Comparison of ENCODE assay signal across 11 cellular contexts in genomic region chr6:35402136-35402855, GRCh38. TPM values are rescaled to one million over a fixed set of nuclear protein-coding genes. Genes with fewer than 3 reads are reported as not detected.
DNase-seq lines count a peak whose midpoint lies in the region; TF ChIP-seq lines count a peak whose summit lies in the region.
"Had no signal": no experiment of that assay in that cellular context is flagged by ENCODE, and none has a peak within 500 bp of the region (broad histone marks: within the 10 kb centered on the region; RNA-seq: fewer than 3 reads in every experiment).

No MANE protein-coding gene starts in this region.

- H3K27ac ChIP-seq in KMS-11 (peak overlapping the region; percentile 10; the same call in 1 of the 2 replicates), stomach (peak overlapping the region; percentile 68 to 84 (median 80))

- no peaks in the 10 kb centered on the region for H3K79me2 ChIP-seq in KMS-11 (ENCODE audit: insufficient read depth, low read depth)

- no peak overlapping the region for H3K9ac ChIP-seq in KMS-11

- H2AFZ ChIP-seq in KMS-11 (ENCODE audit: low read depth): no peak overlapping the region

- H3K36me3 ChIP-seq in KMS-11 (ENCODE audit: insufficient read depth) (no peaks in the 10 kb centered on the region), stomach (peaks cover 0 to 4% (median 0%) of the 10 kb centered on the region in 4 donors)

- no peak for TF ChIP-seq POLR2A in stomach (IDR thresholded peaks at IDR 0.05)

- no peaks in the 10 kb centered on the region for H3K27me3 Mint-ChIP-seq in activated T-cell treated with anti-CD3 and anti-CD28 coated beads, Interleukin-2, amount 50 U/mL, for 24 hours
- peaks cover 7% of the 10 kb centered on the region for H3K27me3 Mint-ChIP-seq in endothelial cell (ENCODE audit: unreplicated experiment)

- H3K4me3 Mint-ChIP-seq in activated T-cell treated with anti-CD3 and anti-CD28 coated beads, Interleukin-2, amount 50 U/mL, for 24 hours: no peak overlapping the region
- no peak overlapping the region for H3K4me3 Mint-ChIP-seq in endothelial cell (ENCODE audit: unreplicated experiment)

- DNase-seq in activated T-cell treated with anti-CD3 and anti-CD28 coated beads, Interleukin-2, amount 50 U/mL, for 24 hours: no peak
- no peak for DNase-seq in activated T-cell treated with anti-CD3 and anti-CD28 coated beads, Interleukin-2, amount 50 U/mL, for 1 hour
- DNase-seq in kidney glomerular epithelial cell (lab: John Stamatoyannopoulos, UW) (peak; percentile 89), stomach (peak; percentile 79), endothelial cell (ENCODE audit: low spot score) (no peak), HUDEP-2 (lab: John Stamatoyannopoulos, UW; ENCODE audit: unreplicated experiment in 76 of 76) (no peak)
- DNase-seq in NK-92 treated with Interleukin-12 subunit alpha and Interleukin-12 subunit beta, amount 100 ng/mL, for 24 hours (lab: John Stamatoyannopoulos, UW): no peak
- DNase-seq: 8988T, islet precursor cell, NCI-H510A treated with DMSO at 0.1 percent for 48 hours had no signal

- intact Hi-C loops in stomach (cut with DNase I; ENCODE audit: low total_unique reads): no loop called here

- peaks cover 27% of the 10 kb centered on the region for H3K4me1 Mint-ChIP-seq in activated T-cell treated with anti-CD3 and anti-CD28 coated beads, Interleukin-2, amount 50 U/mL, for 24 hours (ENCODE audit: low read depth)
- peaks cover 3% of the 10 kb centered on the region for H3K4me1 Mint-ChIP-seq in endothelial cell (ENCODE audit: unreplicated experiment)

- H3K4me1 ChIP-seq in KMS-11 (ENCODE audit: low read depth, poor library complexity, severe bottlenecking) (peaks cover 49% of the 10 kb centered on the region), stomach (peaks cover 25 to 48% (median 42%) of the 10 kb centered on the region in 4 donors)

- H3K27me3 ChIP-seq in KMS-11 (ENCODE audit: insufficient read depth, low read depth) (no peaks in the 10 kb centered on the region), stomach (no peaks in the 10 kb centered on the region)

- H3K4me3 ChIP-seq in KMS-11 (IDR thresholded peaks at IDR 0.05; ENCODE audit: insufficient read depth, low read depth, low read length) (no peak overlapping the region), stomach (no peak overlapping the region)

- WGBS in stomach, 5 donors: 62 to 77% (median 70%) methylated on average over 8 of the region's 8 CpGs

- TF ChIP-seq CTCF in KMS-11 (conservative IDR thresholded peaks at IDR 0.05; ENCODE audit: low read depth, low read length) (no peak), stomach (IDR thresholded peaks at IDR 0.05) (no peak), endothelial cell (IDR thresholded peaks at IDR 0.05; ENCODE audit: unreplicated experiment) (no peak)

- no peak for TF ChIP-seq EP300 in stomach (IDR thresholded peaks at IDR 0.05)

- no peaks in the 10 kb centered on the region for H3K9me3 Mint-ChIP-seq in activated T-cell treated with anti-CD3 and anti-CD28 coated beads, Interleukin-2, amount 50 U/mL, for 24 hours
- no peaks in the 10 kb centered on the region for H3K9me3 Mint-ChIP-seq in endothelial cell (ENCODE audit: unreplicated experiment)

- H3K4me2 ChIP-seq in KMS-11: peak overlapping the region; percentile 65

- no peaks in the 10 kb centered on the region for H3K9me3 ChIP-seq in stomach

- no peaks in the 10 kb centered on the region for H4K20me1 ChIP-seq in KMS-11 (ENCODE audit: insufficient read depth)

- peak overlapping the region; percentile 35 for H3K27ac Mint-ChIP-seq in activated T-cell treated with anti-CD3 and anti-CD28 coated beads, Interleukin-2, amount 50 U/mL, for 24 hours
- no peak overlapping the region for H3K27ac Mint-ChIP-seq in endothelial cell (ENCODE audit: unreplicated experiment)

- peaks cover 4% of the 10 kb centered on the region for H3K36me3 Mint-ChIP-seq in activated T-cell treated with anti-CD3 and anti-CD28 coated beads, Interleukin-2, amount 50 U/mL, for 24 hours (ENCODE audit: low read depth)
- H3K36me3 Mint-ChIP-seq in endothelial cell (ENCODE audit: low read depth, unreplicated experiment): peaks cover 9% of the 10 kb centered on the region

RNA-seq across cellular contexts. Expression of gene FANCE, which starts 49.8 kb away (rescaled TPM):
- total RNA-seq in stomach (1 to 10 TPM; 1.3 to 8.3 (median 3.5) TPM), endothelial cell (ENCODE audit: unreplicated experiment) (21.8 TPM)
- 1 to 10 TPM; 3.1 to 4.9 (median 3.2) TPM for polyA plus RNA-seq in stomach

RNA-seq across cellular contexts. Expression of gene PPARD, which starts 59.9 kb away (rescaled TPM):
- 10 to 100 TPM in 3 of 5 donors, 1 to 10 TPM in 2; 2.6 to 34.6 (median 10.5) TPM for total RNA-seq in stomach
- 10 to 100 TPM; 13.8 to 33.1 (median 22.0) TPM for polyA plus RNA-seq in stomach
- total RNA-seq in endothelial cell (ENCODE audit: unreplicated experiment): 38.7 TPM

Comparison
In these comparisons a context has a peak if more than half of its experiments do, and no peak if none do; other contexts are left out.
1. DNase-seq: peak in kidney glomerular epithelial cell (single experiment) and stomach (single experiment); none in activated T-cell treated with anti-CD3 and anti-CD28 coated beads, Interleukin-2, amount 50 U/mL, for 24 hours (single experiment), activated T-cell treated with anti-CD3 and anti-CD28 coated beads, Interleukin-2, amount 50 U/mL, for 1 hour (single experiment), endothelial cell (single experiment), NK-92 treated with Interleukin-12 subunit alpha and Interleukin-12 subunit beta, amount 100 ng/mL, for 24 hours (single experiment) and HUDEP-2 (0 of 76).